Comparison of ENCODE assay signal across 26 cellular contexts in the genomic region with DNA sequence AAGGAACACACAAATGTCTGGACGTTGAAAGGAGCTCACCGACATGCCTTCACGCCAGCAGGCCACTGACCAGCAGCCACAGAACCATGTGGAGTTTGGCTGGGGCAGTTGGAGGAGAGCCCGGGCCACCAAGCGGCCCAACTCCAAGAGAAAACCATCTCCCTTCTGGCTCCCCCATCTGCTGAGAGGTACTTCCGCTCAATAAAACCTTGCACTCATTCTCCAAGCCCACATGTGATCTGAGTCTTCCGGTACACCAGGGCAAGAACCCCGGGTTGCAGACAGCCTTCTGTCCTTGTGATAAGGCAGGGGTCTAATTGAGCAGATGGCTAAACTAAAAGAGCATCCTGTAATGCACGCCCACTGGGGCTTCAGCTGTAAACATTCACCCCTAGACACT. TPM values are rescaled to one million over a fixed set of nuclear protein-coding genes. Genes with fewer than 3 reads are reported as not detected.
"Had no signal": no experiment of that assay in that cellular context is flagged by ENCODE, and none has a peak within 500 bp of the region (broad histone marks: within the 10 kb centered on the region; RNA-seq: fewer than 3 reads in every experiment).

No MANE protein-coding gene starts in this region.

- H3K9me3 Mint-ChIP-seq: activated CD4-positive, alpha-beta memory T cell treated with anti-CD3 and anti-CD28 coated beads for 36 hours; activated CD4-positive, alpha-beta T cell treated with anti-CD3 and anti-CD28 coated beads, Interleukin-2, amount 10 ng/mL, durations not matched to agents 7 days and 5 days; activated naive CD4-positive, alpha-beta T cell treated with anti-CD3 and anti-CD28 coated beads, Interleukin-2, amount 50 U/mL, for 72 hours; activated T-cell treated with anti-CD3 and anti-CD28 coated beads, Interleukin-2, amount 50 U/mL, for 4 hours; central memory CD8-positive, alpha-beta T cell had no signal

- H3K9me2 ChIP-seq: SK-N-SH had no signal

- FAIRE-seq: astrocyte had no signal

- H3K4me3 ChIP-seq: SJCRH30 had no signal

- H3K27me3 ChIP-seq: SJCRH30 had no signal

- DNase-seq: activated CD4-positive, alpha-beta memory T cell treated with anti-CD3 and anti-CD28 coated beads for 36 hours; activated CD4-positive, alpha-beta T cell treated with anti-CD3 and anti-CD28 coated beads, Interleukin-2, amount 10 ng/mL, durations not matched to agents 7 days and 5 days; activated CD4-positive, CD25-positive, alpha-beta regulatory T cell; activated CD8-positive, alpha-beta memory T cell treated with anti-CD3 and anti-CD28 coated beads for 24 hours; activated effector memory CD4-positive, alpha-beta T cell treated with anti-CD3 and anti-CD28 coated beads, Interleukin-2, amount 50 U/mL, for 16 hours; activated naive CD4-positive, alpha-beta T cell treated with Interleukin-2 at 50 U/mL for 16 hours; activated T-cell treated with anti-CD3 and anti-CD28 coated beads, Interleukin-2, amount 50 U/mL, for 4 hours; amygdala; NCI-H1092; NCI-H1417; NCI-H1930; NCI-H2107; NCI-H345; NCI-H748 treated with DMSO at 0.1 percent for 48 hours; NK-92 treated with Interleukin-12 subunit alpha and Interleukin-12 subunit beta, amount 100 ng/mL, for 24 hours; SJCRH30; SK-N-SH; T-helper 1 cell had no signal

- H3K27me3 Mint-ChIP-seq: activated CD4-positive, alpha-beta T cell treated with anti-CD3 and anti-CD28 coated beads, Interleukin-2, amount 10 ng/mL, durations not matched to agents 7 days and 5 days had no signal

- H3K9ac ChIP-seq: SK-N-SH had no signal

- H3K27ac Mint-ChIP-seq: activated CD4-positive, alpha-beta memory T cell treated with anti-CD3 and anti-CD28 coated beads for 36 hours; activated CD4-positive, alpha-beta T cell treated with anti-CD3 and anti-CD28 coated beads, Interleukin-2, amount 10 ng/mL, durations not matched to agents 7 days and 5 days; activated naive CD4-positive, alpha-beta T cell treated with anti-CD3 and anti-CD28 coated beads, Interleukin-2, amount 50 U/mL, for 72 hours; brain had no signal

- H3K4me2 ChIP-seq: SK-N-SH had no signal

- H3K36me3 Mint-ChIP-seq: activated CD4-positive, alpha-beta memory T cell treated with anti-CD3 and anti-CD28 coated beads for 36 hours; activated naive CD4-positive, alpha-beta T cell treated with anti-CD3 and anti-CD28 coated beads, Interleukin-2, amount 50 U/mL, for 72 hours; brain had no signal

- H3K9me3 ChIP-seq: SJCRH30, SK-N-SH had no signal

- H3K4me1 ChIP-seq: SJCRH30 had no signal

- ATAC-seq: activated naive CD4-positive, alpha-beta T cell treated with anti-CD3 and anti-CD28 coated beads, Interleukin-2, amount 50 U/mL, for 72 hours; activated T-cell treated with anti-CD3 and anti-CD28 coated beads, Interleukin-2, amount 50 U/mL, for 4 hours; Panc1 had no signal

- H3K36me3 ChIP-seq: SJCRH30 had no signal

- H3K4me1 Mint-ChIP-seq: activated CD4-positive, alpha-beta T cell treated with anti-CD3 and anti-CD28 coated beads, Interleukin-2, amount 10 ng/mL, durations not matched to agents 7 days and 5 days; central memory CD8-positive, alpha-beta T cell had no signal

- H3K4me3 Mint-ChIP-seq: activated CD4-positive, alpha-beta memory T cell treated with anti-CD3 and anti-CD28 coated beads for 36 hours; activated CD4-positive, alpha-beta T cell treated with anti-CD3 and anti-CD28 coated beads, Interleukin-2, amount 10 ng/mL, durations not matched to agents 7 days and 5 days; activated T-cell treated with anti-CD3 and anti-CD28 coated beads, Interleukin-2, amount 50 U/mL, for 4 hours; brain; central memory CD8-positive, alpha-beta T cell had no signal

- H3K27ac ChIP-seq: RWPE1, SJCRH30, VCaP had no signal

RNA-seq across cellular contexts. Expression of a gene that starts 24.4 kb away (rescaled TPM):
- total RNA-seq: activated CD4-positive, alpha-beta memory T cell treated with anti-CD3 and anti-CD28 coated beads for 36 hours; activated CD4-positive, alpha-beta T cell treated with anti-CD3 and anti-CD28 coated beads, Interleukin-2, amount 10 ng/mL, durations not matched to agents 7 days and 5 days; activated naive CD4-positive, alpha-beta T cell treated with anti-CD3 and anti-CD28 coated beads, Interleukin-2, amount 50 U/mL, for 72 hours; activated T-cell treated with anti-CD3 and anti-CD28 coated beads, Interleukin-2, amount 50 U/mL, for 4 hours; T-helper 2 cell treated with Interferon-gamma antibody and Interleukin-4, amounts not matched to agents 100 ng/mL and 5 ng/mL, for 36 hours had no signal
